In genomic region chr4:189897667-189898066, GRCh38 we compare ENCODE assay signal across 8 cellular contexts.
"Had no signal": no experiment of that assay in that cellular context is flagged by ENCODE, and none has a peak within 500 bp of the region (broad histone marks: within the 10 kb centered on the region; RNA-seq: fewer than 3 reads in every experiment).

No MANE protein-coding gene starts in this region.

- DNase-seq: GDM1, GF-D8 had no signal

- H3K4me3 ChIP-seq: GM12878 had no signal

- FAIRE-seq: G401.6, GM12878, GM12891, GM12892, GM18507, GM19239 had no signal

- ATAC-seq: GM12878 had no signal
